ENCODE assay signal across 18 cellular contexts in the genomic region with DNA sequence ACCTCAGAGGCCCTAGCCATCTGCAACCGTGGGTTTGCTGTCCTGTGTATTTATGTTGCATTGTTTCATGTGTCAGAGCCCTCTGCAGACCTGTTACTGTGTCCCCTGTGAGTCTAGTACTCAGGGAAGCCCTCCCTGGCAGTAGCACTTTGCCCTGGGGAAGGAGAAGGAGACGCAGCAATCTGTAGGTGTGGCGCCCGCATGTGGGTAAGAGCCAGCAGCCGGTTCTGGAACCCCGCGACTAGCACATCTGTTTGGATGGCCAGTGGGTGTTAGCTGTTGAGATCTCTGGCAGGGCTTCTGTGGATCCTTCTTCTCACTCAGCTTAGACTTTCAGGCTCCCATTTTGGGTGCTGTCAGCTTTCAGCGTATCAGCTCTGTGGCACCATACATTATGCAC.
"Had no signal": no experiment of that assay in that cellular context is flagged by ENCODE, and none has a peak within 500 bp of the region (broad histone marks: within the 10 kb centered on the region; RNA-seq: fewer than 3 reads in every experiment).

No MANE protein-coding gene starts in this region.

- H3K4me3 ChIP-seq: esophagus muscularis mucosa, gastrocnemius medialis, left ventricle myocardium inferior, lower lobe of right lung, stomach, suprapubic skin, tibial artery, upper lobe of left lung had no signal

- H3K27me3 ChIP-seq: esophagus muscularis mucosa, gastrocnemius medialis, stomach, suprapubic skin, tibial artery, upper lobe of left lung had no signal

- H3K27ac ChIP-seq: epithelial cell of prostate, esophagus muscularis mucosa, gastrocnemius medialis, left ventricle myocardium inferior, lower lobe of right lung, stomach, suprapubic skin, tibial artery, upper lobe of left lung had no signal

- H3K4me1 ChIP-seq: left ventricle myocardium inferior, lower lobe of right lung, stomach, suprapubic skin, tibial artery, upper lobe of left lung had no signal

- H3K9me3 ChIP-seq: esophagus muscularis mucosa, gastrocnemius medialis, left ventricle myocardium inferior, lower lobe of right lung, stomach, suprapubic skin, tibial artery, upper lobe of left lung had no signal

- FAIRE-seq: small intestine had no signal

- ATAC-seq: effector memory CD8-positive, alpha-beta T cell; gastrocnemius medialis; left cardiac atrium; lower lobe of right lung; right cardiac atrium had no signal

- DNase-seq: effector memory CD8-positive, alpha-beta T cell; gastrocnemius medialis; glutamatergic neuron; left cardiac atrium; left ventricle myocardium inferior; lower lobe of right lung; midbrain; naive B cell; right cardiac atrium; small intestine; stimulated activated CD4-positive, alpha-beta T cell treated with anti-CD3 and anti-CD28 coated beads, Interleukin-12 subunit alpha, Interleukin-12 subunit beta, amount 100 ng/mL, for 4 hours; stimulated activated naive CD4-positive, alpha-beta T cell; stomach; tibial artery; upper lobe of left lung had no signal
